Comparison of ENCODE assay signal across 32 cellular contexts in genomic region chr18:21389283-21389682, GRCh38.
DNase-seq lines count a peak whose midpoint lies in the region; ATAC-seq and TF ChIP-seq lines count a peak whose summit lies in the region.
"Had no signal": no experiment of that assay in that cellular context is flagged by ENCODE, and none has a peak within 500 bp of the region (broad histone marks: within the 10 kb centered on the region; RNA-seq: fewer than 3 reads in every experiment).

No MANE protein-coding gene starts in this region.

- H3K36me3 Mint-ChIP-seq in HFFc6 (ENCODE audit: low read depth) = no peaks in the 10 kb centered on the region
- H3K36me3 Mint-ChIP-seq: IgD-negative memory B cell had no signal

- H3K36me3 ChIP-seq in RWPE2 (ENCODE audit: low read depth) (no peaks in the 10 kb centered on the region), gastrocnemius medialis (no peaks in the 10 kb centered on the region), suprapubic skin (no peaks in the 10 kb centered on the region)
- H3K36me3 ChIP-seq: BE2C, left lung, MG63, ovary, Peyer's patch had no signal

- H3K9me3 Mint-ChIP-seq in HFFc6 = no peaks in the 10 kb centered on the region
- H3K9me3 Mint-ChIP-seq: activated naive CD8-positive, alpha-beta T cell treated with anti-CD3 and anti-CD28 coated beads, Interleukin-2, amount 50 U/mL, for 24 hours; central memory CD8-positive, alpha-beta T cell; IgD-negative memory B cell; neural crest cell had no signal

- H3K9me3 ChIP-seq in RWPE2 (ENCODE audit: severe bottlenecking) = no peaks in the 10 kb centered on the region
- H3K9me3 ChIP-seq in gastrocnemius medialis = no peaks in the 10 kb centered on the region
- no peaks in the 10 kb centered on the region for H3K9me3 ChIP-seq in suprapubic skin
- H3K9me3 ChIP-seq: BE2C, left lung, MG63, ovary, Peyer's patch, testis had no signal

- H3K27ac ChIP-seq in 22Rv1 = no peak overlapping the region
- peak overlapping the region; percentile 72 for H3K27ac ChIP-seq in RWPE2 (ENCODE audit: poor library complexity, severe bottlenecking)
- no peak overlapping the region for H3K27ac ChIP-seq in gastrocnemius medialis
- H3K27ac ChIP-seq in suprapubic skin = no peak overlapping the region
- H3K27ac ChIP-seq: left lung, ovary, Peyer's patch had no signal

- H3K4me3 ChIP-seq in RWPE2 (ENCODE audit: severe bottlenecking) = no peak overlapping the region
- H3K4me3 ChIP-seq in fibroblast of villous mesenchyme (ENCODE audit: low read depth, low read length) = no peak overlapping the region
- no peak overlapping the region for H3K4me3 ChIP-seq in gastrocnemius medialis
- H3K4me3 ChIP-seq in suprapubic skin = no peak overlapping the region
- H3K4me3 ChIP-seq: GM12878, left lung, MG63, ovary, Peyer's patch, testis had no signal

- no peaks in the 10 kb centered on the region for H3K27me3 Mint-ChIP-seq in HFFc6 (ENCODE audit: insufficient read depth)
- H3K27me3 Mint-ChIP-seq: activated naive CD8-positive, alpha-beta T cell treated with anti-CD3 and anti-CD28 coated beads, Interleukin-2, amount 50 U/mL, for 24 hours had no signal

- DNase-seq in HFFc6 (no peak), RWPE2 (ENCODE audit: low spot score) (no peak), fibroblast of villous mesenchyme (ENCODE audit: low read depth) (no peak), gastrocnemius medialis (no peak), suprapubic skin (ENCODE audit: low spot score in 2 of 2) (no peak)
- DNase-seq: activated CD4-positive, alpha-beta T cell treated with anti-CD3 and anti-CD28 coated beads, Interleukin-2, amount 50 U/mL, for 48 hours; activated CD4-positive, CD25-positive, alpha-beta regulatory T cell treated with anti-CD3 and anti-CD28 coated beads, Interleukin-2, amount 50 U/mL, for 72 hours; activated CD8-positive, alpha-beta memory T cell treated with anti-CD3 and anti-CD28 coated beads, Interleukin-2, amount 50 U/mL, for 4 hours; activated naive CD4-positive, alpha-beta T cell; activated naive CD8-positive, alpha-beta T cell treated with anti-CD3 and anti-CD28 coated beads, Interleukin-2, amount 50 U/mL, for 24 hours; BE2C; EL; H7; left lung; mesendoderm; MG63; NCI-H2029 treated with DMSO at 0.1 percent for 48 hours; NCI-H526; NK-92 treated with Interleukin-12 subunit alpha and Interleukin-12 subunit beta, amount 100 ng/mL, for 24 hours; ovary; Peyer's patch; SIG-M5; small intestine; stimulated activated naive CD4-positive, alpha-beta T cell treated with Interleukin-2 at 50 U/mL for 16 hours; testis had no signal

- TF ChIP-seq POLR2A in gastrocnemius medialis (IDR thresholded peaks at IDR 0.05) (no peak), suprapubic skin (IDR thresholded peaks at IDR 0.05) (no peak)

- peak; percentile 33 for TF ChIP-seq CTCF in 22Rv1 (IDR thresholded peaks at IDR 0.05)
- TF ChIP-seq CTCF in HFFc6 (IDR thresholded peaks at IDR 0.05) = peak; percentile 49
- peak; percentile 39 for TF ChIP-seq CTCF in RWPE2 (IDR thresholded peaks at IDR 0.05; ENCODE audit: poor library complexity, severe bottlenecking)
- peak; percentile 8 for TF ChIP-seq CTCF in fibroblast of villous mesenchyme (IDR thresholded peaks at IDR 0.05; ENCODE audit: insufficient read depth, low read depth, low read length)
- TF ChIP-seq CTCF in gastrocnemius medialis (IDR thresholded peaks at IDR 0.05 in 4 of 5, conservative IDR thresholded peaks at IDR 0.05 in 1 of 5) = no peak
- TF ChIP-seq CTCF in suprapubic skin (IDR thresholded peaks at IDR 0.05) = no peak

- no peaks in the 10 kb centered on the region for H3K27me3 ChIP-seq in RWPE2 (ENCODE audit: insufficient read depth, poor library complexity, severe bottlenecking)
- H3K27me3 ChIP-seq in gastrocnemius medialis = no peaks in the 10 kb centered on the region
- H3K27me3 ChIP-seq in suprapubic skin = no peaks in the 10 kb centered on the region
- H3K27me3 ChIP-seq: BE2C, left lung, MG63, ovary, Peyer's patch, testis had no signal

- H3K27ac Mint-ChIP-seq in HFFc6 = peak overlapping the region; percentile 34; the same call in 1 of the 2 replicates
- H3K27ac Mint-ChIP-seq: activated naive CD8-positive, alpha-beta T cell treated with anti-CD3 and anti-CD28 coated beads, Interleukin-2, amount 50 U/mL, for 24 hours; IgD-negative memory B cell had no signal

- peaks cover 25% of the 10 kb centered on the region for H3K4me1 Mint-ChIP-seq in HFFc6 (ENCODE audit: low read depth)
- H3K4me1 Mint-ChIP-seq: activated naive CD8-positive, alpha-beta T cell treated with anti-CD3 and anti-CD28 coated beads, Interleukin-2, amount 50 U/mL, for 24 hours; central memory CD8-positive, alpha-beta T cell; IgD-negative memory B cell had no signal

- no peak for ATAC-seq in RWPE2 (ENCODE audit: low read depth)
- ATAC-seq in esophagus mucosa = no peak
- ATAC-seq in gastrocnemius medialis = no peak
- ATAC-seq in HG03521 (IDR thresholded peaks at IDR 0.05; ENCODE audit: unreplicated experiment) = no peak
- ATAC-seq: activated naive CD8-positive, alpha-beta T cell treated with anti-CD3 and anti-CD28 coated beads, Interleukin-2, amount 50 U/mL, for 24 hours; GM12878; left lung had no signal

- TF ChIP-seq EP300 in suprapubic skin (IDR thresholded peaks at IDR 0.05) = no peak

- peaks cover 24% of the 10 kb centered on the region for H3K4me1 ChIP-seq in RWPE2 (ENCODE audit: insufficient read depth, poor library complexity, severe bottlenecking)
- H3K4me1 ChIP-seq in gastrocnemius medialis = no peaks in the 10 kb centered on the region
- H3K4me1 ChIP-seq in suprapubic skin = no peaks in the 10 kb centered on the region
- H3K4me1 ChIP-seq: BE2C, left lung, Peyer's patch had no signal

- WGBS in suprapubic skin = 79% methylated on average over 2 of the region's 2 CpGs

- in situ Hi-C loops in gastrocnemius medialis (cut with MboI; ENCODE audit: low sequenced_read_pairs in 4 of 4) = loop anchor here in 2 of 4 donors (25.0 kb wide), 1 partner anchor 102 kb away; no protein-coding TSS in a partner anchor

- intact Hi-C loops in gastrocnemius medialis (cut with DNase I; ENCODE audit: low total_unique reads) = no loop called here

- H3K4me3 Mint-ChIP-seq in HFFc6 = no peak overlapping the region
- H3K4me3 Mint-ChIP-seq: activated naive CD8-positive, alpha-beta T cell treated with anti-CD3 and anti-CD28 coated beads, Interleukin-2, amount 50 U/mL, for 24 hours; central memory CD8-positive, alpha-beta T cell; IgD-negative memory B cell; neural crest cell had no signal

Comparison
In these comparisons a context has a peak if more than half of its experiments do, and no peak if none do; other contexts are left out.
1. CTCF ChIP-seq: peak in 22Rv1 (single experiment), HFFc6 (single experiment), RWPE2 (single experiment) and fibroblast of villous mesenchyme (single experiment); none in gastrocnemius medialis (0 of 5) and suprapubic skin (0 of 2).